In the genomic region with DNA sequence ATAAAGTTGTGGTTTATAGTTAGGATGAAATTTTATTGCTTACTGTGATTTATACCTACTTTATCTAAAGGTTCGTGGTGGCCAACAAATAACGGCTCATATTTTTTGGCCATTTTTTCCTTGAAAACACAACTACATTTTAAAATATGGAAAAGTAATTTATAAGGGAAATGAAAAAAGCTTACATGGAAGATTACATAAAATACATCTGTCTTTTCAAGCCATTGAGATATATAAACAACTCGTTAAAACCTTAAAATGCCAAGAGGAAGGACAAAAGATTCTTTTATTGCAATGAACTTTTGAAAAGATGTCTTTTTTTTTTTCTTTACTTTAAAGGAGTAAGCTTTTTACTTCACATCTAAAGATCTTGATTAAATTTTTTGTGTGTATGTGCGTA, we compare ENCODE assay signal across 26 cellular contexts.
"Had no signal": no experiment of that assay in that cellular context is flagged by ENCODE, and none has a peak within 500 bp of the region (broad histone marks: within the 10 kb centered on the region; RNA-seq: fewer than 3 reads in every experiment).

No MANE protein-coding gene starts in this region.

- DNase-seq: occipital lobe; ovary; posterior cingulate gyrus; psoas muscle; right cardiac atrium; right lobe of liver; sigmoid colon; small intestine; stimulated activated CD4-positive, alpha-beta T cell treated with anti-CD3 and anti-CD28 coated beads, Interleukin-15, amount 100 ng/mL, for 24 hours; stimulated activated CD4-positive, alpha-beta T cell treated with anti-CD3 and anti-CD28 coated beads, Interleukin-2, amount 100 ng/mL, for 24 hours; stimulated activated CD4-positive, alpha-beta T cell treated with anti-CD3 and anti-CD28 coated beads, Interleukin-2, amount 100 ng/mL, for 48 hours; stimulated activated CD4-positive, alpha-beta T cell treated with anti-CD3 and anti-CD28 coated beads, Interleukin-4, amount 100 ng/mL, for 24 hours; stimulated activated naive B cell treated with anti-CD40 and anti-IgM and Interleukin-4, amounts not matched to agents 10 μg/mL and 1 μg/mL and 100 μg/mL, for 72 hours; stimulated activated naive CD4-positive, alpha-beta T cell treated with Interleukin-2 at 50 U/mL for 16 hours; stomach; thyroid gland; trophoblast cell; upper lobe of left lung had no signal

- H3K36me3 ChIP-seq: neural progenitor cell, ovary, right lobe of liver, sigmoid colon, stomach, thoracic aorta, thyroid gland, tibial nerve, upper lobe of left lung, vagina had no signal

- H3K4me3 ChIP-seq: neural progenitor cell, ovary, psoas muscle, right lobe of liver, sigmoid colon, stomach, thoracic aorta, thyroid gland, tibial nerve, upper lobe of left lung, vagina had no signal

- ATAC-seq: natural killer cell treated with Interleukin-12 subunit alpha and Interleukin-12 subunit beta and Interleukin-15 and Interleukin-18, amount 100 ng/mL, for 72 hours; right cardiac atrium; right lobe of liver; stimulated activated effector memory CD8-positive, alpha-beta T cell treated with anti-CD3 and anti-CD28 coated beads, Interleukin-12 subunit alpha, Interleukin-12 subunit beta, amount 100 ng/mL, for 72 hours; stimulated activated naive B cell treated with anti-CD40 and anti-IgM and Interleukin-4, amounts not matched to agents 10 μg/mL and 1 μg/mL and 100 μg/mL, for 72 hours had no signal

- H3K27ac ChIP-seq: neural progenitor cell, ovary, parathyroid adenoma, psoas muscle, right lobe of liver, sigmoid colon, stomach, thoracic aorta, thyroid gland, tibial nerve, upper lobe of left lung, vagina had no signal

- H3K9ac ChIP-seq: neural progenitor cell, parathyroid adenoma had no signal

- FAIRE-seq: small intestine, urothelium cell line had no signal

- H3K4me1 ChIP-seq: parathyroid adenoma, right lobe of liver, sigmoid colon, stomach, thyroid gland, tibial nerve, upper lobe of left lung, vagina had no signal

- H3K9me3 ChIP-seq: ovary, psoas muscle, right lobe of liver, sigmoid colon, stomach, thoracic aorta, thyroid gland, tibial nerve, upper lobe of left lung, vagina had no signal
